In the genomic region with DNA sequence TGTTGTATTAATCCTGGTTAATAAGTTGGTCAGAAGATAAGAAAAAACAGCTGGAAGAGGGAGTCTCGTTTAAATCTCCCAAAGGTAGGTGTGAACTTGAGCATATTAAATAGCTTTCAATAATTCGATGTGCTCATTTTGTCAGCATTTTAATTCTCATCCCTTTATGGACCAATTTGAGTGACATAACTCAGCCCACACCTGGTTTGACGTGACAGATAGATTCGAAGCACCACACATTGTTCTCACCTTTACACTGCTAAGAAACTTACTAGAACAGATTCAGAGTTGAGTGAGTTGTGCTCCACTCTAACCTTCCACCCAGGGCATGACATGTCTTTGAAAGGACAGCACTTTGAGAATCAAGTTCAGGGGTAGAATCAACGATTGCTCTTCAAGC, we compare ENCODE assay signal across 18 cellular contexts.
"Had no signal": no experiment of that assay in that cellular context is flagged by ENCODE, and none has a peak within 500 bp of the region (broad histone marks: within the 10 kb centered on the region; RNA-seq: fewer than 3 reads in every experiment).

No MANE protein-coding gene starts in this region.

- DNase-seq: colonic mucosa; cortex of kidney; dermis blood vessel endothelial cell; dorsolateral prefrontal cortex; effector CD4-positive, alpha-beta T cell; effector CD8-positive, alpha-beta T cell; effector memory CD4-positive, alpha-beta T cell; effector memory CD8-positive, alpha-beta T cell; endodermal cell; erythroblast; esophagus squamous epithelium; foreskin fibroblast; foreskin keratinocyte; foreskin melanocyte; gastrocnemius medialis; glutamatergic neuron; heart left ventricle; heart right ventricle had no signal
